Comparison of ENCODE assay signal across 28 cellular contexts in genomic region chr5:107313098-107313497, GRCh38.
A peak's percentile ranks its signal among the peaks of the same experiment; 100 is the strongest.
DNase-seq lines count a peak whose midpoint lies in the region; ATAC-seq, FAIRE-seq and TF ChIP-seq lines count a peak whose summit lies in the region.
"Had no signal": no experiment of that assay in that cellular context is flagged by ENCODE, and none has a peak within 500 bp of the region (broad histone marks: within the 10 kb centered on the region; RNA-seq: fewer than 3 reads in every experiment).

No MANE protein-coding gene starts in this region.

- ATAC-seq in GM23338 (peak; percentile 51; the same call in 2 of the 3 replicates), GM19397 (IDR thresholded peaks at IDR 0.05; ENCODE audit: unreplicated experiment) (no peak)

- no peak overlapping the region for H2AK5ac ChIP-seq in H1 (ENCODE audit: low read depth, low read length)

- no peak overlapping the region for H3K18ac ChIP-seq in H1 (ENCODE audit: extremely low read depth, low read length)

- intact Hi-C loops in OCI-LY7 (cut with micrococcal nuclease; ENCODE audit: unreplicated experiment) = no loop called here

- H3K4me3 ChIP-seq in GM23338 = no peak overlapping the region
- no peak overlapping the region for H3K4me3 ChIP-seq in OCI-LY7 (ENCODE audit: low read depth, low read length, poor library complexity, severe bottlenecking)
- H3K4me3 ChIP-seq in H1 (ENCODE audit: extremely low read depth in 1 of 4, insufficient read depth in 2 of 4, low read depth in 3 of 4, low read length in 4 of 4) = no peak overlapping the region
- H3K4me3 ChIP-seq: BLaER1 had no signal

- H3K4ac ChIP-seq in H1 (replicated peaks; ENCODE audit: insufficient read length, low read depth, low read length) = no peak overlapping the region

- no peak for TF ChIP-seq RAD21 in H1 (IDR thresholded peaks at IDR 0.05 in 1 of 2, conservative IDR thresholded peaks at IDR 0.05 in 1 of 2; ENCODE audit: low read depth in 2 of 2, low read length in 2 of 2)

- H3K27me3 Mint-ChIP-seq in GM23338 (ENCODE audit: insufficient read depth, low read depth, poor library complexity) = peaks cover 3% of the 10 kb centered on the region
- H3K27me3 Mint-ChIP-seq in nephron progenitor cell (ENCODE audit: low read depth, poor library complexity) = peaks cover 6% of the 10 kb centered on the region

- H3K36me3 Mint-ChIP-seq in GM23338 (ENCODE audit: low read depth) = no peaks in the 10 kb centered on the region
- H3K36me3 Mint-ChIP-seq in nephron progenitor cell (ENCODE audit: low read depth) = no peaks in the 10 kb centered on the region
- H3K36me3 Mint-ChIP-seq: CD14-positive monocyte; CD4-positive, alpha-beta memory T cell; CD4-positive, CD25-positive, alpha-beta regulatory T cell; CD8-positive, alpha-beta memory T cell had no signal

- WGBS in H1 (ENCODE audit: extremely low coverage in 1 of 2, insufficient coverage in 1 of 2, insufficient read length in 1 of 2, insufficient replicate concordance in 2 of 2, low coverage in 1 of 2, low lambda C conversion rate in 2 of 2, missing lambda C conversion rate in 1 of 2), 2 experiments = 92% methylated on average over 3 of the region's 3 CpGs; no CpG with 5 or more reads in 1 of the 2 experiments

- H4K20me1 ChIP-seq in GM23338 (replicated peaks; ENCODE audit: insufficient read depth) (no peaks in the 10 kb centered on the region), OCI-LY7 (ENCODE audit: insufficient read depth, low read length) (no peaks in the 10 kb centered on the region), H1 (replicated peaks in 1 of 2; ENCODE audit: control insufficient read depth in 1 of 2, insufficient read depth in 2 of 2, low read length in 2 of 2) (no peaks in the 10 kb centered on the region)
- H4K20me1 ChIP-seq: BLaER1 had no signal

- H3K23me2 ChIP-seq in H1 (ENCODE audit: low read depth, low read length) = no peaks in the 10 kb centered on the region

- no peak for TF ChIP-seq EP300 in H1 (IDR thresholded peaks at IDR 0.05; ENCODE audit: borderline replicate concordance in 1 of 2, low read depth in 2 of 2, low read length in 2 of 2)

- TF ChIP-seq CTCF in GM23338 (conservative IDR thresholded peaks at IDR 0.05; ENCODE audit: low read depth in 2 of 2) (no peak), OCI-LY7 (conservative IDR thresholded peaks at IDR 0.05; ENCODE audit: low read length) (no peak), H1 (IDR thresholded peaks at IDR 0.05; ENCODE audit: control extremely low read depth in 1 of 3, insufficient read depth in 1 of 3, low read depth in 1 of 3, low read length in 3 of 3) (no peak), nephron progenitor cell (IDR thresholded peaks at IDR 0.05) (no peak)

- no peak overlapping the region for H4K8ac ChIP-seq in H1 (ENCODE audit: extremely low read depth, insufficient read depth, low read length)

- H3K36me3 ChIP-seq in GM23338 (ENCODE audit: insufficient read depth) (no peaks in the 10 kb centered on the region), OCI-LY7 (ENCODE audit: insufficient read depth, low read length) (no peaks in the 10 kb centered on the region), H1 (ENCODE audit: control insufficient read depth in 2 of 4, insufficient read depth in 4 of 4, low read length in 3 of 4) (no peaks in the 10 kb centered on the region)
- H3K36me3 ChIP-seq: BE2C, BLaER1 had no signal

- H3K79me1 ChIP-seq in H1 (ENCODE audit: low read depth, low read length) = no peaks in the 10 kb centered on the region

- H3F3A ChIP-seq in GM23338 (replicated peaks; ENCODE audit: low read depth) = no peaks in the 10 kb centered on the region

- H3K27me3 ChIP-seq in GM23338 (ENCODE audit: insufficient read depth) (no peaks in the 10 kb centered on the region), H1 (replicated peaks in 1 of 4; ENCODE audit: control insufficient read depth in 3 of 4, extremely low read depth in 1 of 4, insufficient read depth in 3 of 4, low read length in 3 of 4) (no peaks in the 10 kb centered on the region)
- H3K27me3 ChIP-seq: BE2C, BLaER1 had no signal

- H3K9ac ChIP-seq in H1 (replicated peaks in 1 of 4; ENCODE audit: extremely low read depth in 1 of 4, low read depth in 3 of 4, low read length in 3 of 4) = no peak overlapping the region
- H3K9ac ChIP-seq: BLaER1 had no signal

- H3K9me2 ChIP-seq in GM23338 (ENCODE audit: insufficient read depth) = 0 out of 2 replicates have a peak, but pooled peaks cover 3% of the 10 kb centered on the region
- no peaks in the 10 kb centered on the region for H3K9me2 ChIP-seq in OCI-LY7 (ENCODE audit: insufficient read depth, low read length)

- H3K79me2 ChIP-seq in GM23338 (replicated peaks; ENCODE audit: insufficient read depth) = no peaks in the 10 kb centered on the region
- no peaks in the 10 kb centered on the region for H3K79me2 ChIP-seq in OCI-LY7 (ENCODE audit: insufficient read depth, low read depth, low read length)
- no peaks in the 10 kb centered on the region for H3K79me2 ChIP-seq in H1 (ENCODE audit: control insufficient read depth in 1 of 2, insufficient read depth in 2 of 2, low read length in 2 of 2)

- no peak overlapping the region for H2BK120ac ChIP-seq in H1 (replicated peaks; ENCODE audit: low read depth, low read length)

- H3K27ac Mint-ChIP-seq in GM23338 (no peak overlapping the region), nephron progenitor cell (peak overlapping the region; percentile 10)
- H3K27ac Mint-ChIP-seq: CD14-positive monocyte; CD4-positive, alpha-beta memory T cell; CD4-positive, CD25-positive, alpha-beta regulatory T cell; CD8-positive, alpha-beta memory T cell had no signal

- H2AFZ ChIP-seq in GM23338 (peak overlapping the region; percentile 52; the same call in 1 of the 2 replicates), OCI-LY7 (ENCODE audit: low read length) (0 out of 2 replicates have a peak overlapping the region, but pooled peaks have one; percentile 58), H1 (ENCODE audit: low read length) (peak overlapping the region; percentile 60; the same call in 1 of the 2 replicates)

- H4K5ac ChIP-seq in H1 (ENCODE audit: insufficient read length, low read depth, low read length) = no peak overlapping the region

- no peak overlapping the region for H4K91ac ChIP-seq in H1 (replicated peaks; ENCODE audit: insufficient read length, low read length)

- BruUV-seq in OCI-LY7 (replicated peaks; lab: Mats Ljungman, UMichigan) = no TSS peak

- H3K56ac ChIP-seq in H1 (replicated peaks; ENCODE audit: insufficient read length, low read depth, low read length) = no peak overlapping the region

- H3K27ac ChIP-seq in GM23338 (ENCODE audit: low read depth) (0 out of 2 replicates have a peak overlapping the region, but pooled peaks have one; percentile 36), OCI-LY7 (ENCODE audit: low read depth, low read length, poor library complexity, severe bottlenecking) (no peak overlapping the region), H1 (ENCODE audit: low read depth, low read length) (no peak overlapping the region)
- H3K27ac ChIP-seq: BLaER1 had no signal

- H2BK15ac ChIP-seq in H1 (ENCODE audit: low read length) = no peak overlapping the region

- no peak overlapping the region for H3K14ac ChIP-seq in H1 (ENCODE audit: insufficient read length)

- H2BK20ac ChIP-seq in H1 (ENCODE audit: low read length) = no peak overlapping the region

- no peaks in the 10 kb centered on the region for H3K9me3 Mint-ChIP-seq in GM23338
- peaks cover 5% of the 10 kb centered on the region for H3K9me3 Mint-ChIP-seq in nephron progenitor cell
- H3K9me3 Mint-ChIP-seq: CD8-positive, alpha-beta memory T cell had no signal

- no peak for FAIRE-seq in H1 (lab: Jason Lieb, UNC)
- FAIRE-seq: A204.1, G401.6, GM12891 had no signal

- no peaks in the 10 kb centered on the region for H3K4me1 ChIP-seq in GM23338 (ENCODE audit: insufficient read depth)
- H3K4me1 ChIP-seq in OCI-LY7 (ENCODE audit: insufficient read depth, low read length, poor library complexity, severe bottlenecking) = no peaks in the 10 kb centered on the region
- H3K4me1 ChIP-seq in H1 (replicated peaks in 1 of 4; ENCODE audit: control insufficient read depth in 3 of 4, insufficient read depth in 4 of 4, low read length in 3 of 4) = no peaks in the 10 kb centered on the region; a peak in 1 of 7 replicates
- H3K4me1 ChIP-seq: BLaER1 had no signal

- H2BK12ac ChIP-seq in H1 (ENCODE audit: low read depth, low read length) = no peak overlapping the region

- H3K9me3 ChIP-seq in OCI-LY7 (ENCODE audit: low read length) (peaks cover 7% of the 10 kb centered on the region; the same call in 1 of the 2 replicates), H1 (ENCODE audit: insufficient read depth in 2 of 2, low read depth in 1 of 2, low read length in 1 of 2) (no peaks in the 10 kb centered on the region)
- H3K9me3 ChIP-seq: BE2C, BLaER1 had no signal

- no peak overlapping the region for H3K4me2 ChIP-seq in GM23338
- no peak overlapping the region for H3K4me2 ChIP-seq in OCI-LY7 (ENCODE audit: low read length)
- H3K4me2 ChIP-seq in H1 (ENCODE audit: insufficient read depth in 1 of 2, low read depth in 2 of 2, low read length in 2 of 2) = no peak overlapping the region
- H3K4me2 ChIP-seq: BLaER1 had no signal

- DNase-seq in GM23338 (ENCODE audit: low spot score) = no peak
- DNase-seq in OCI-LY7 (ENCODE audit: low spot score) = no peak
- no peak for DNase-seq in H1 (ENCODE audit: low read depth in 1 of 2, low spot score in 2 of 2)
- DNase-seq in nephron progenitor cell = no peak
- no peak for DNase-seq in NCI-H446 (lab: John Stamatoyannopoulos, UW)
- DNase-seq in NCI-H2081 treated with DMSO at 0.1 percent for 48 hours (lab: John Stamatoyannopoulos, UW) = no peak
- no peak for DNase-seq in MV-4-11 (lab: John Stamatoyannopoulos, UW)
- DNase-seq: 8988T; ACHN; BE2C; C1 segment of cervical spinal cord; CD4-positive, alpha-beta memory T cell; CD4-positive, CD25-positive, alpha-beta regulatory T cell; CD8-positive, alpha-beta memory T cell; COR-L47; DMS 273 treated with DMSO at 0.1 percent for 48 hours; DMS153; DMS53; DMS79; DND-41; EL; GF-D8 had no signal

- POLR2A ChIA-PET in OCI-LY7 (lab: Charles Lee) = interaction anchor here (0.7 to 3.8 kb wide), 4 partner anchors 9 to 15 kb away, joined by 3 to 18 read pairs (median 6); no protein-coding TSS in a partner anchor
- POLR2A ChIA-PET in H1 (lab: Charles Lee; ENCODE audit: partially characterized antibody) = no interaction called here

- CTCF ChIA-PET in OCI-LY7 (lab: Charles Lee; ENCODE audit: unreplicated experiment) = no interaction called here
- CTCF ChIA-PET in H1 (lab: Charles Lee; ENCODE audit: partially characterized antibody) = interaction anchor here (0.7 to 1.5 kb wide), 5 partner anchors 11 to 39 kb away, joined by 3 to 4 read pairs (median 4); no protein-coding TSS in a partner anchor

- H3K4me3 Mint-ChIP-seq in GM23338 (no peak overlapping the region), nephron progenitor cell (no peak overlapping the region)
- H3K4me3 Mint-ChIP-seq: CD14-positive monocyte; CD4-positive, alpha-beta memory T cell; CD4-positive, CD25-positive, alpha-beta regulatory T cell; CD8-positive, alpha-beta memory T cell had no signal

- H3K23ac ChIP-seq in H1 (ENCODE audit: insufficient read length) = no peak overlapping the region

- H2BK5ac ChIP-seq in H1 (ENCODE audit: low read depth, low read length) = no peak overlapping the region

- peaks cover 4% of the 10 kb centered on the region; the same call in 2 of the 3 replicates for H3K4me1 Mint-ChIP-seq in GM23338
- no peaks in the 10 kb centered on the region for H3K4me1 Mint-ChIP-seq in nephron progenitor cell
- H3K4me1 Mint-ChIP-seq: CD14-positive monocyte; CD4-positive, alpha-beta memory T cell; CD4-positive, CD25-positive, alpha-beta regulatory T cell; CD8-positive, alpha-beta memory T cell had no signal

- no peak for TF ChIP-seq POLR2A in H1 (IDR thresholded peaks at IDR 0.05; ENCODE audit: control extremely low read depth in 1 of 2, low read depth in 2 of 2, low read length in 2 of 2)
